Comparison of ENCODE assay signal across 8 cellular contexts in genomic region chr5:136133416-136134383, GRCh38. TPM values are rescaled to one million over a fixed set of nuclear protein-coding genes. Genes with fewer than 3 reads are reported as not detected.
A peak's percentile ranks its signal among the peaks of the same experiment; 100 is the strongest.
DNase-seq lines count a peak whose midpoint lies in the region; ATAC-seq, FAIRE-seq and TF ChIP-seq lines count a peak whose summit lies in the region.

No MANE protein-coding gene starts in this region.

- H3K27me3 Mint-ChIP-seq in astrocyte (ENCODE audit: low read depth, unreplicated experiment) = no peaks in the 10 kb centered on the region

- H3K27ac ChIP-seq in astrocyte (ENCODE audit: low read depth, low read length) = peak overlapping the region; percentile 95
- H3K27ac ChIP-seq in right cardiac atrium (ENCODE audit: low read length) = peak overlapping the region; percentile 95

- ATAC-seq in HG02884 (IDR thresholded peaks at IDR 0.05; ENCODE audit: unreplicated experiment) (peak; percentile 15), right cardiac atrium (peak; percentile 47 to 52), HG03039 (IDR thresholded peaks at IDR 0.05; ENCODE audit: unreplicated experiment) (no peak)

- intact Hi-C loops in right cardiac atrium (cut with DNase I) = loop anchor here in 1 of 4 donors (5.0 kb wide), 1 partner anchor 41 kb away; no protein-coding TSS in a partner anchor

- H3K4me3 Mint-ChIP-seq in astrocyte (ENCODE audit: unreplicated experiment) = peak overlapping the region; percentile 97

- 2% methylated on average over 25 of the region's 25 CpGs for WGBS in right cardiac atrium

- TF ChIP-seq CTCF in astrocyte (IDR thresholded peaks at IDR 0.05; ENCODE audit: insufficient read depth, low read depth, low read length) = no peak

- no peaks in the 10 kb centered on the region for H3K9me3 Mint-ChIP-seq in astrocyte (ENCODE audit: unreplicated experiment)

- H3K4me3 ChIP-seq in astrocyte (ENCODE audit: insufficient read depth, low read depth, low read length) = peak overlapping the region; percentile 88
- H3K4me3 ChIP-seq in right cardiac atrium (ENCODE audit: low read length) = peak overlapping the region; percentile 87

- peaks cover 61% of the 10 kb centered on the region for H3K79me2 ChIP-seq in astrocyte (ENCODE audit: insufficient read depth, low read length)

- H3K27me3 ChIP-seq in astrocyte (ENCODE audit: insufficient read depth, low read length) (no peaks in the 10 kb centered on the region), right cardiac atrium (ENCODE audit: control insufficient read depth, insufficient read depth) (no peaks in the 10 kb centered on the region)

- DNase-seq in activated T-cell treated with anti-CD3 and anti-CD28 coated beads, Interleukin-2, amount 50 U/mL, for 1 hour = peak; percentile 31
- DNase-seq in activated T-cell treated with anti-CD3 and anti-CD28 coated beads for 4 hours = no peak
- peak; percentile 51 for DNase-seq in NCI-H748 treated with DMSO at 0.1 percent for 48 hours (lab: John Stamatoyannopoulos, UW)
- peak; percentile 57 for DNase-seq in astrocyte (ENCODE audit: low read depth)
- peak; percentile 59 to 79 (median 69) for DNase-seq in right cardiac atrium
- peak; percentile 43 for DNase-seq in pons (ENCODE audit: low spot score)

- H3K27ac Mint-ChIP-seq in astrocyte (ENCODE audit: unreplicated experiment) = peak overlapping the region; percentile 86

- no peaks in the 10 kb centered on the region for H3K36me3 ChIP-seq in astrocyte (ENCODE audit: insufficient read depth, low read length)

- H3K4me1 Mint-ChIP-seq in astrocyte (ENCODE audit: low read depth, unreplicated experiment) = peaks cover 35% of the 10 kb centered on the region

- H3K4me2 ChIP-seq in astrocyte (ENCODE audit: low read length) = peak overlapping the region; percentile 92

- FAIRE-seq in astrocyte (lab: Jason Lieb, UNC) = no peak

- peaks cover 55% of the 10 kb centered on the region for H4K20me1 ChIP-seq in astrocyte (ENCODE audit: insufficient read depth, low read length)

- peaks cover 16% of the 10 kb centered on the region for H3K4me1 ChIP-seq in astrocyte (ENCODE audit: insufficient read depth, low read length)
- H3K4me1 ChIP-seq in right cardiac atrium (ENCODE audit: control insufficient read depth, insufficient read depth, low read length) = peaks cover 5% of the 10 kb centered on the region

- H3K36me3 Mint-ChIP-seq in astrocyte (ENCODE audit: low read depth, unreplicated experiment) = peaks cover 3% of the 10 kb centered on the region

- H3K9me3 ChIP-seq in astrocyte (ENCODE audit: insufficient read depth, low read depth, low read length) (no peaks in the 10 kb centered on the region), right cardiac atrium (ENCODE audit: control insufficient read depth, low read length) (no peaks in the 10 kb centered on the region)

- peak overlapping the region; percentile 98 for H3K9ac ChIP-seq in astrocyte (ENCODE audit: low read length)

- H2AFZ ChIP-seq in astrocyte (ENCODE audit: low read depth, low read length) = peak overlapping the region; percentile 70

RNA-seq across cellular contexts. Expression of gene SMAD5, which starts 1.1 kb away (rescaled TPM):
- total RNA-seq in astrocyte = 70.0 and 71.3 TPM in 2 replicates
- 10 to 100 TPM; 43.9 to 62.9 (median 58.2) TPM for total RNA-seq in right cardiac atrium
- polyA plus RNA-seq in right cardiac atrium = 8.7 TPM

RNA-seq across cellular contexts. Expression of gene SMIM32, which starts 59.3 kb away (rescaled TPM):
- total RNA-seq in astrocyte (0.30 and 0.34 TPM in 2 replicates), right cardiac atrium (not detected)
- polyA plus RNA-seq in right cardiac atrium = not detected
